ENCODE assay signal across 7 cellular contexts in the genomic region with DNA sequence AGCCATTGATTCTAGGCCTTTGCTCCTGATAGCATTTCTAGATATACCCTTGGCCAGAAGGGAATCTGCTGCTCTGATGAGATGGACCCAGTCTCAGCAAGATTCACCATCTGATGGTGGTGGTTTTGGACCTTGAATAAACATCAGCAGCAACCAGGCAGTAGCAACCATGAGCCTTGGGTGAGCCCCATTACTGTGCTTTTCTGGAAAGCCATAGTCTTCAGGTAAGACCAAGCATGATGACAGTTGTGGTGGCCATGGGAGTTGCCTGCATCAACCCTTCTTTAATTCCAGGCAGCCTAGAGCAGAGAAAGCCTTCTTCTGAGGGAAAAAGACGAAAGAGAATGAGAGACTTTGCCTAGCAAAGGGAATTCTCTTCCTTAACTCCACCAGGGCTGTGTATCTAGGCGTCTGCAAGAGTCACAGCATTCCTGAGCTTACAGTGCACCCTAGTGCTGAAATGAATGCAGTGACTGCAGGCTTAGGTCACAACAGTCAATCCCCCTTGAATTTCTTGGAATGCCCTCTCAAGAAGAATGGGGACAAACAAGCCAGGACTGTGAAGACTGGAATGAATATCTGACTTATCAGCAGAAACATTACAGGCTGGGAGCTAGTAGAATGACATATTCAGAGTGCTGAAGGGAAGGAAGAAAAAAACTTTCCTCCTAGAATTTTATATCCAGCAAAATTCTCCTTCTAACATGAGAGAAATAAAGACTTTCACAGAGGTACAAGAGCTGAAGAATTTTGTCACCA.
DNase-seq lines count a peak whose midpoint lies in the region; ATAC-seq and TF ChIP-seq lines count a peak whose summit lies in the region.

No MANE protein-coding gene starts in this region.

- H4K20me1 ChIP-seq in OCI-LY7 (ENCODE audit: insufficient read depth, low read length) = no peaks in the 10 kb centered on the region

- no peaks in the 10 kb centered on the region for H3K9me2 ChIP-seq in OCI-LY7 (ENCODE audit: insufficient read depth, low read length)

- H3K4me3 ChIP-seq in OCI-LY7 (ENCODE audit: low read depth, low read length, poor library complexity, severe bottlenecking) = no peak overlapping the region
- H3K4me3 ChIP-seq in foreskin fibroblast (ENCODE audit: low read depth in 1 of 2, low read length in 2 of 2) = no peak overlapping the region

- H2AFZ ChIP-seq in OCI-LY7 (ENCODE audit: low read length) = peak overlapping the region; percentile 60; the same call in 1 of the 2 replicates

- DNase-seq in OCI-LY7 (ENCODE audit: low spot score) = peak; percentile 74
- DNase-seq in foreskin fibroblast = peak; percentile 23 to 28
- DNase-seq in activated T-helper 2 cell treated with anti-CD3 and anti-CD28 coated beads, Interferon-gamma antibody, Interleukin-2, Interleukin-4, amounts not matched to agents 10 μg/mL and 5 μg/mL and 100 μg/mL, durations not matched to agents 14 hours and 24 hours and 36 hours (ENCODE audit: low spot score) = no peak
- DNase-seq in activated CD4-positive, alpha-beta T cell treated with anti-CD3 and anti-CD28 coated beads, Interleukin-2, amount 50 U/mL, for 48 hours = no peak

- no peaks in the 10 kb centered on the region for H3K79me2 ChIP-seq in OCI-LY7 (ENCODE audit: insufficient read depth, low read depth, low read length)

- no peaks in the 10 kb centered on the region for H3K36me3 Mint-ChIP-seq in activated T-helper 2 cell treated with anti-CD3 and anti-CD28 coated beads, Interferon-gamma antibody, Interleukin-2, Interleukin-4, amounts not matched to agents 10 μg/mL and 5 μg/mL and 100 μg/mL, durations not matched to agents 14 hours and 24 hours and 36 hours (ENCODE audit: low read depth)

- no peak overlapping the region for H3K27ac ChIP-seq in OCI-LY7 (ENCODE audit: low read depth, low read length, poor library complexity, severe bottlenecking)

- peaks cover 3% of the 10 kb centered on the region for H3K4me1 ChIP-seq in OCI-LY7 (ENCODE audit: insufficient read depth, low read length, poor library complexity, severe bottlenecking)

- no TSS peak for BruUV-seq in OCI-LY7 (replicated peaks; lab: Mats Ljungman, UMichigan)

- intact Hi-C loops in OCI-LY7 (cut with micrococcal nuclease; ENCODE audit: unreplicated experiment) = loop anchor here (1.0 to 2.0 kb wide), 4 partner anchors 37 to 477 kb away; no protein-coding TSS in a partner anchor
- intact Hi-C loops in activated T-helper 2 cell treated with anti-CD3 and anti-CD28 coated beads, Interferon-gamma antibody, Interleukin-2, Interleukin-4, amounts not matched to agents 10 μg/mL and 5 μg/mL and 100 μg/mL, durations not matched to agents 14 hours and 24 hours and 36 hours (cut with micrococcal nuclease) = no loop called here

- H3K27me3 Mint-ChIP-seq in activated T-helper 2 cell treated with anti-CD3 and anti-CD28 coated beads, Interferon-gamma antibody, Interleukin-2, Interleukin-4, amounts not matched to agents 10 μg/mL and 5 μg/mL and 100 μg/mL, durations not matched to agents 14 hours and 24 hours and 36 hours (ENCODE audit: low read depth) = no peaks in the 10 kb centered on the region

- CTCF ChIA-PET in OCI-LY7 (lab: Charles Lee; ENCODE audit: unreplicated experiment) = interaction anchor here (1.6 kb wide), 1 partner anchor 238 kb away, joined by 5 read pairs; no protein-coding TSS in a partner anchor

- H3K4me1 Mint-ChIP-seq in activated T-helper 2 cell treated with anti-CD3 and anti-CD28 coated beads, Interferon-gamma antibody, Interleukin-2, Interleukin-4, amounts not matched to agents 10 μg/mL and 5 μg/mL and 100 μg/mL, durations not matched to agents 14 hours and 24 hours and 36 hours (ENCODE audit: low read depth) = no peaks in the 10 kb centered on the region

- peaks cover 11% of the 10 kb centered on the region for H3K9me3 Mint-ChIP-seq in activated T-helper 2 cell treated with anti-CD3 and anti-CD28 coated beads, Interferon-gamma antibody, Interleukin-2, Interleukin-4, amounts not matched to agents 10 μg/mL and 5 μg/mL and 100 μg/mL, durations not matched to agents 14 hours and 24 hours and 36 hours

- TF ChIP-seq CTCF in OCI-LY7 (conservative IDR thresholded peaks at IDR 0.05; ENCODE audit: low read length) = peak; percentile 88
- TF ChIP-seq CTCF in foreskin fibroblast (IDR thresholded peaks at IDR 0.05; ENCODE audit: low read depth, low read length) = peak; percentile 27

- no peak overlapping the region for H3K4me2 ChIP-seq in OCI-LY7 (ENCODE audit: low read length)

- no peak overlapping the region for H3K27ac Mint-ChIP-seq in activated T-helper 2 cell treated with anti-CD3 and anti-CD28 coated beads, Interferon-gamma antibody, Interleukin-2, Interleukin-4, amounts not matched to agents 10 μg/mL and 5 μg/mL and 100 μg/mL, durations not matched to agents 14 hours and 24 hours and 36 hours

- no peaks in the 10 kb centered on the region; the same call in 1 of the 2 replicates for H3K9me3 ChIP-seq in OCI-LY7 (ENCODE audit: low read length)

- ATAC-seq in GM18519 (IDR thresholded peaks at IDR 0.05; ENCODE audit: low FRiP score, unreplicated experiment) (peak; percentile 80), HG03103 (IDR thresholded peaks at IDR 0.05; ENCODE audit: low read depth, unreplicated experiment) (peak; percentile 93), GM18870 (IDR thresholded peaks at IDR 0.05; ENCODE audit: unreplicated experiment) (no peak)

- POLR2A ChIA-PET in OCI-LY7 (lab: Charles Lee) = interaction anchor here (0.6 to 0.7 kb wide), 2 partner anchors 14 to 37 kb away, joined by 3 read pairs; no protein-coding TSS in a partner anchor

- no peak overlapping the region for H3K4me3 Mint-ChIP-seq in activated T-helper 2 cell treated with anti-CD3 and anti-CD28 coated beads, Interferon-gamma antibody, Interleukin-2, Interleukin-4, amounts not matched to agents 10 μg/mL and 5 μg/mL and 100 μg/mL, durations not matched to agents 14 hours and 24 hours and 36 hours (ENCODE audit: low read depth)

- no peaks in the 10 kb centered on the region for H3K36me3 ChIP-seq in OCI-LY7 (ENCODE audit: insufficient read depth, low read length)

Comparison
In these comparisons a context has a peak if more than half of its experiments do, and no peak if none do; other contexts are left out.
1. DNase-seq: peak in OCI-LY7 (single experiment) and foreskin fibroblast (2 of 2); none in activated T-helper 2 cell treated with anti-CD3 and anti-CD28 coated beads, Interferon-gamma antibody, Interleukin-2, Interleukin-4, amounts not matched to agents 10 μg/mL and 5 μg/mL and 100 μg/mL, durations not matched to agents 14 hours and 24 hours and 36 hours (single experiment) and activated CD4-positive, alpha-beta T cell treated with anti-CD3 and anti-CD28 coated beads, Interleukin-2, amount 50 U/mL, for 48 hours (0 of 2).